13 cellular contexts compared by ENCODE assay signal in genomic region chr11:115338476-115338875, GRCh38.
"Had no signal": no experiment of that assay in that cellular context is flagged by ENCODE, and none has a peak within 500 bp of the region (broad histone marks: within the 10 kb centered on the region; RNA-seq: fewer than 3 reads in every experiment).

No MANE protein-coding gene starts in this region.

- H3K4me3 ChIP-seq: breast epithelium, ovary had no signal

- H3K4me1 ChIP-seq: breast epithelium had no signal

- DNase-seq: activated CD4-positive, alpha-beta memory T cell treated with anti-CD3 and anti-CD28 coated beads for 36 hours; activated CD4-positive, CD25-positive, alpha-beta regulatory T cell treated with anti-CD3 and anti-CD28 coated beads, Interleukin-2, amount 50 U/mL, for 72 hours; activated naive CD8-positive, alpha-beta T cell treated with anti-CD3 and anti-CD28 coated beads, Interleukin-2, amount 10 ng/mL, durations not matched to agents 7 days and 5 days; activated T-cell treated with anti-CD3 and anti-CD28 coated beads, Interleukin-2, amount 50 U/mL, for 48 hours; aorta; glutamatergic neuron; mesenchymal stem cell; ovary; stimulated activated CD4-positive, alpha-beta T cell treated with anti-CD3 and anti-CD28 coated beads, Interleukin-2, amount 100 ng/mL, for 48 hours; stimulated activated naive CD4-positive, alpha-beta T cell treated with Interleukin-2 at 50 U/mL for 16 hours; T-helper 17 cell; trophoblast cell had no signal

- H3K27ac ChIP-seq: breast epithelium, ovary had no signal

- H3K27me3 ChIP-seq: breast epithelium, ovary had no signal

- H3K36me3 ChIP-seq: breast epithelium, ovary had no signal
